In genomic region chr14:99568567-99569560, GRCh38 we compare ENCODE assay signal across 8 cellular contexts. TPM values are rescaled to one million over a fixed set of nuclear protein-coding genes. Genes with fewer than 3 reads are reported as not detected.
DNase-seq lines count a peak whose midpoint lies in the region; ATAC-seq and TF ChIP-seq lines count a peak whose summit lies in the region.

No MANE protein-coding gene starts in this region.

- DNase-seq in DMS53 (lab: John Stamatoyannopoulos, UW) = peak; percentile 62
- peak; percentile 20 for DNase-seq in NCI-H2029 treated with DMSO at 0.1 percent for 48 hours (lab: John Stamatoyannopoulos, UW)
- DNase-seq in astrocyte of the hippocampus (ENCODE audit: low read depth, low spot score) = peak; percentile 74
- DNase-seq in myocyte (ENCODE audit: low read depth) = peak; percentile 34
- DNase-seq in NCI-H446 treated with DMSO at 0.1 percent for 48 hours (lab: John Stamatoyannopoulos, UW) = no peak
- no peak for DNase-seq in GM10248 (ENCODE audit: extremely low spot score)
- DNase-seq in ureter (ENCODE audit: low spot score) = no peak

- no peak for ATAC-seq in HG02852 (IDR thresholded peaks at IDR 0.05; ENCODE audit: unreplicated experiment)

- POLR2A ChIA-PET in GM10248 (lab: Yijun Ruan, JAX) = no interaction called here

- CTCF ChIA-PET in GM10248 (lab: Yijun Ruan, JAX) = no interaction called here

- no peak for TF ChIP-seq CTCF in GM10248 (IDR thresholded peaks at IDR 0.05; ENCODE audit: control extremely low read depth, extremely low read depth, low read depth, missing control alignments)

RNA-seq across cellular contexts. Expression of gene CCDC85C, which starts 35.1 kb away (rescaled TPM):
- total RNA-seq in myocyte (3.2 and 6.1 TPM in 2 replicates), ureter (30.1 TPM)
- 4.4 TPM for polyA plus RNA-seq in myocyte (2012)

Comparison
In these comparisons a context has a peak if more than half of its experiments do, and no peak if none do; other contexts are left out.
1. DNase-seq: peak in DMS53 (single experiment), NCI-H2029 treated with DMSO at 0.1 percent for 48 hours (single experiment), astrocyte of the hippocampus (single experiment) and myocyte (single experiment); none in NCI-H446 treated with DMSO at 0.1 percent for 48 hours (single experiment), GM10248 (single experiment) and ureter (single experiment).